8 cellular contexts compared by ENCODE assay signal in genomic region chr19:53868091-53868891, GRCh38. TPM values are rescaled to one million over a fixed set of nuclear protein-coding genes. Genes with fewer than 3 reads are reported as not detected.
DNase-seq lines count a peak whose midpoint lies in the region; ATAC-seq and TF ChIP-seq lines count a peak whose summit lies in the region.

No MANE protein-coding gene starts in this region.

- POLR2A ChIA-PET in activated CD8-positive, alpha-beta T cell treated with anti-CD3 and anti-CD28 coated beads, Interleukin-2, amount 10 ng/mL, durations not matched to agents 7 days and 5 days (lab: Charles Lee), result interaction anchor here (0.6 to 2.2 kb wide), 8 partner anchors 9 to 333 kb away, joined by 3 to 13 read pairs (median 3); partner anchors contain the start of genes CNOT3, PRPF31, RPS9 and TFPT

- peaks cover 0 to 5% of the 10 kb centered on the region in 2 donors for H3K4me1 ChIP-seq in esophagus (ENCODE audit: control insufficient read depth in 2 of 2, insufficient read depth in 2 of 2, low read length in 1 of 2)
- H3K4me1 ChIP-seq in muscle layer of duodenum (ENCODE audit: control insufficient read depth in 1 of 2, insufficient read depth in 2 of 2, low read length in 2 of 2), result peaks cover 6 to 48% of the 10 kb centered on the region in 2 donors
- peaks cover 27% of the 10 kb centered on the region for H3K4me1 ChIP-seq in upper lobe of right lung

- ATAC-seq in activated CD8-positive, alpha-beta T cell treated with anti-CD3 and anti-CD28 coated beads, Interleukin-2, amount 10 ng/mL, durations not matched to agents 7 days and 5 days, result peak; percentile 6
- ATAC-seq in upper lobe of right lung (peak; percentile 40), HG02885 (IDR thresholded peaks at IDR 0.05; ENCODE audit: poor library complexity, unreplicated experiment) (no peak)

- peaks cover 23% of the 10 kb centered on the region for H3K36me3 Mint-ChIP-seq in activated CD8-positive, alpha-beta T cell treated with anti-CD3 and anti-CD28 coated beads, Interleukin-2, amount 10 ng/mL, durations not matched to agents 7 days and 5 days (ENCODE audit: low read depth)

- H3K9me3 Mint-ChIP-seq in activated CD8-positive, alpha-beta T cell treated with anti-CD3 and anti-CD28 coated beads, Interleukin-2, amount 10 ng/mL, durations not matched to agents 7 days and 5 days (ENCODE audit: insufficient read depth), result no peaks in the 10 kb centered on the region

- H3K27ac Mint-ChIP-seq in activated CD8-positive, alpha-beta T cell treated with anti-CD3 and anti-CD28 coated beads, Interleukin-2, amount 10 ng/mL, durations not matched to agents 7 days and 5 days, result peak overlapping the region; percentile 91

- H3K4me3 ChIP-seq in AG10803 (ENCODE audit: low read length) (peak overlapping the region; percentile 99), esophagus (ENCODE audit: low read depth in 1 of 2, low read length in 2 of 2) (peak overlapping the region; percentile 57 to 66), muscle layer of duodenum (ENCODE audit: low read depth in 1 of 2, low read length in 2 of 2) (peak overlapping the region; percentile 96 to 97), upper lobe of right lung (peak overlapping the region; percentile 75)

- H3K4me1 Mint-ChIP-seq in activated CD8-positive, alpha-beta T cell treated with anti-CD3 and anti-CD28 coated beads, Interleukin-2, amount 10 ng/mL, durations not matched to agents 7 days and 5 days (ENCODE audit: low read depth), result peaks cover 41% of the 10 kb centered on the region

- H3K27me3 ChIP-seq in esophagus (ENCODE audit: control insufficient read depth in 1 of 2, insufficient read depth in 2 of 2, low read length in 2 of 2) (no peaks in the 10 kb centered on the region), muscle layer of duodenum (ENCODE audit: low read depth, low read length) (no peaks in the 10 kb centered on the region), upper lobe of right lung (no peaks in the 10 kb centered on the region)

- WGBS in esophagus, 2 donors, result 0 to 1% methylated on average over 32 to 35 of the region's 37 CpGs

- H3K9me3 ChIP-seq in esophagus (ENCODE audit: control insufficient read depth in 2 of 2, insufficient read depth in 1 of 2, low read depth in 1 of 2, low read length in 1 of 2), result no peaks in the 10 kb centered on the region
- H3K9me3 ChIP-seq in muscle layer of duodenum (ENCODE audit: control insufficient read depth in 1 of 2, low read length in 2 of 2), result no peaks in the 10 kb centered on the region
- H3K9me3 ChIP-seq in upper lobe of right lung, result no peaks in the 10 kb centered on the region

- H3K4me3 Mint-ChIP-seq in activated CD8-positive, alpha-beta T cell treated with anti-CD3 and anti-CD28 coated beads, Interleukin-2, amount 10 ng/mL, durations not matched to agents 7 days and 5 days, result peak overlapping the region; percentile 97

- H3K27me3 Mint-ChIP-seq in activated CD8-positive, alpha-beta T cell treated with anti-CD3 and anti-CD28 coated beads, Interleukin-2, amount 10 ng/mL, durations not matched to agents 7 days and 5 days (ENCODE audit: low read depth), result no peaks in the 10 kb centered on the region

- intact Hi-C loops in upper lobe of right lung (cut with DNase I), result no loop called here

- CTCF ChIA-PET in activated CD8-positive, alpha-beta T cell treated with anti-CD3 and anti-CD28 coated beads, Interleukin-2, amount 10 ng/mL, durations not matched to agents 7 days and 5 days (lab: Charles Lee), result interaction anchor here (1.1 to 2.5 kb wide), 2 partner anchors 15 to 16 kb away, joined by 5 to 16 read pairs; no protein-coding TSS in a partner anchor

- TF ChIP-seq CTCF in AG10803 (conservative IDR thresholded peaks at IDR 0.05; ENCODE audit: low read length), result no peak
- TF ChIP-seq CTCF in upper lobe of right lung (IDR thresholded peaks at IDR 0.05), result no peak

- H3K27ac ChIP-seq in esophagus (ENCODE audit: low read depth in 2 of 2, low read length in 1 of 2) (peak overlapping the region; percentile 79 to 89), muscle layer of duodenum (ENCODE audit: low read length) (peak overlapping the region; percentile 96), upper lobe of right lung (peak overlapping the region; percentile 96)

- peak; percentile 72 for DNase-seq in AG10803 (ENCODE audit: low read depth)
- peak; percentile 79 for DNase-seq in HT-29 (ENCODE audit: low spot score)
- peak; percentile 70 for DNase-seq in activated CD8-positive, alpha-beta T cell treated with anti-CD3 and anti-CD28 coated beads, Interleukin-2, amount 10 ng/mL, durations not matched to agents 7 days and 5 days
- DNase-seq in upper lobe of right lung, result peak; percentile 84
- DNase-seq in COLO668 (lab: John Stamatoyannopoulos, UW; ENCODE audit: unreplicated experiment), result no peak

- H3K36me3 ChIP-seq in esophagus (ENCODE audit: control insufficient read depth in 2 of 2, insufficient read depth in 2 of 2, low read length in 1 of 2) (no peaks in the 10 kb centered on the region), muscle layer of duodenum (ENCODE audit: control insufficient read depth in 1 of 2, insufficient read depth in 2 of 2, low read length in 2 of 2) (peaks cover 5 to 23% of the 10 kb centered on the region in 2 donors), upper lobe of right lung (peaks cover 9% of the 10 kb centered on the region)

RNA-seq across cellular contexts. Expression of gene MYADM, which starts 0.6 kb away (rescaled TPM):
- 103 and 139 TPM in 2 replicates for total RNA-seq in HT-29 (2014; rRNA removed; shearing (Covaris generic))
- 10 to 100 TPM; 92.9 to 98.1 TPM for total RNA-seq in activated CD8-positive, alpha-beta T cell treated with anti-CD3 and anti-CD28 coated beads, Interleukin-2, amount 10 ng/mL, durations not matched to agents 7 days and 5 days
- polyA plus RNA-seq in esophagus, result 10 to 100 TPM in 1 of 2 donors, 1 to 10 TPM in 1; 9.3 to 20.4 TPM
- total RNA-seq in upper lobe of right lung, result 131 TPM

RNA-seq across cellular contexts. Expression of gene PRKCG, which starts 13.7 kb away (rescaled TPM):
- 0.03 and 0.05 TPM in 2 replicates for total RNA-seq in HT-29 (2014; rRNA removed; shearing (Covaris generic))
- not detected for total RNA-seq in activated CD8-positive, alpha-beta T cell treated with anti-CD3 and anti-CD28 coated beads, Interleukin-2, amount 10 ng/mL, durations not matched to agents 7 days and 5 days
- under 1 TPM in 1 of 2 donors, not detected in 1; 0.01 TPM for polyA plus RNA-seq in esophagus
- not detected for total RNA-seq in upper lobe of right lung

RNA-seq across cellular contexts. Expression of gene CACNG7, which starts 40.8 kb away (rescaled TPM):
- total RNA-seq in HT-29 (2014; rRNA removed; shearing (Covaris generic)), result not detected in 2 replicates
- total RNA-seq in activated CD8-positive, alpha-beta T cell treated with anti-CD3 and anti-CD28 coated beads, Interleukin-2, amount 10 ng/mL, durations not matched to agents 7 days and 5 days, result not detected
- polyA plus RNA-seq in esophagus, result not detected
- not detected for total RNA-seq in upper lobe of right lung

RNA-seq across cellular contexts. Expression of gene NLRP12, which starts 44.2 kb away (rescaled TPM):
- not detected in 2 replicates for total RNA-seq in HT-29 (2014; rRNA removed; shearing (Covaris generic))
- not detected for total RNA-seq in activated CD8-positive, alpha-beta T cell treated with anti-CD3 and anti-CD28 coated beads, Interleukin-2, amount 10 ng/mL, durations not matched to agents 7 days and 5 days
- polyA plus RNA-seq in esophagus, result under 1 TPM; 0.01 to 0.04 TPM
- 4.0 TPM for total RNA-seq in upper lobe of right lung
